Comparison of ENCODE assay signal across 2 cellular contexts in genomic region chr12:129043334-129043733, GRCh38.
DNase-seq lines count a peak whose midpoint lies in the region; TF ChIP-seq lines count a peak whose summit lies in the region.
"Not testable (repeated sequence)": the region's sequence is repeated elsewhere in the genome, so short reads cannot be mapped to it uniquely, and the experiment has no call there.

No MANE protein-coding gene starts in this region.

- H3K36me3 Mint-ChIP-seq in osteocyte (ENCODE audit: unreplicated experiment), result not testable (repeated sequence)

- DNase-seq in islet precursor cell (peak; percentile 15), osteocyte (ENCODE audit: extremely low spot score, unreplicated experiment) (peak; percentile 44)

- peaks cover 16% of the 10 kb centered on the region for H3K9me3 Mint-ChIP-seq in osteocyte (ENCODE audit: unreplicated experiment)

- not testable (repeated sequence) for H3K4me1 Mint-ChIP-seq in osteocyte (ENCODE audit: unreplicated experiment)

- not testable (repeated sequence) for H3K27ac Mint-ChIP-seq in osteocyte (ENCODE audit: unreplicated experiment)

- not testable (repeated sequence) for H3K27me3 Mint-ChIP-seq in osteocyte (ENCODE audit: unreplicated experiment)

- not testable (repeated sequence) for H3K4me3 Mint-ChIP-seq in osteocyte (ENCODE audit: unreplicated experiment)

- not testable (repeated sequence) for TF ChIP-seq CTCF in osteocyte (IDR thresholded peaks at IDR 0.05)
